Comparison of ENCODE assay signal across 14 cellular contexts in the genomic region with DNA sequence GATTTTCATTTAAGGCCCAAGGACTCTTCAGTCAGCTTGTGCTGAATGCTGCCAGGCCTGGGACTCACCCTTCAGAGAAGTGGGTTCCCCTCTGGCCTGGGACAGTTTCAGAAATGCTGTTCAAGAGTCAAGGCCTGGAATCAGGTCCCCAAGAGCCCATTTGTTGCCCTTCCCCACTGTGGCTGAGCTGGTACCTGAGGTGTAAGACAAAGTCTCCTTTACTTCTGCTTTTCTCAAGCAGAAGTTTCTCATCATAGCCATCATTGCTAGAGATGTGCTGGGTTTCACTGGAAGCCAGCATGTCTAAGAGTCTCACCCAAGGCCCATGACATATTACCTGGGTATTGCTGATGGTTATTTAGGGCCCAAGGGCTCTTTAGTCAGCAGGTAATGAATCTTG. TPM values are rescaled to one million over a fixed set of nuclear protein-coding genes. Genes with fewer than 3 reads are reported as not detected.
DNase-seq lines count a peak whose midpoint lies in the region; ATAC-seq and TF ChIP-seq lines count a peak whose summit lies in the region.
"Had no signal": no experiment of that assay in that cellular context is flagged by ENCODE, and none has a peak within 500 bp of the region (broad histone marks: within the 10 kb centered on the region; RNA-seq: fewer than 3 reads in every experiment).

No MANE protein-coding gene starts in this region.

- H3K4me1 ChIP-seq in OCI-LY3 (ENCODE audit: low read length): peaks cover 26% of the 10 kb centered on the region
- H3K4me1 ChIP-seq: body of pancreas, psoas muscle had no signal

- peak overlapping the region; percentile 15 for H3K4me2 ChIP-seq in OCI-LY3 (ENCODE audit: low read length)
- H3K4me2 ChIP-seq: SK-N-SH had no signal

- TF ChIP-seq CTCF in OCI-LY3 (IDR thresholded peaks at IDR 0.05; ENCODE audit: low read depth, low read length): no peak

- ATAC-seq in GM18511 (IDR thresholded peaks at IDR 0.05; ENCODE audit: unreplicated experiment): peak; percentile 79
- peak; percentile 55 for ATAC-seq in GM19463 (IDR thresholded peaks at IDR 0.05; ENCODE audit: unreplicated experiment)
- peak; percentile 38 for ATAC-seq in HG02840 (IDR thresholded peaks at IDR 0.05; ENCODE audit: low FRiP score, unreplicated experiment)
- ATAC-seq: body of pancreas; naive thymus-derived CD4-positive, alpha-beta T cell; psoas muscle had no signal

- peak overlapping the region; percentile 71 for H3K27ac ChIP-seq in OCI-LY3 (ENCODE audit: low read length)
- H3K27ac ChIP-seq: body of pancreas, psoas muscle had no signal

- intact Hi-C loops in posterior vena cava (cut with DNase I): no loop called here

- H3K36me3 ChIP-seq in OCI-LY3 (replicated peaks; ENCODE audit: low read depth, low read length): peaks cover 5% of the 10 kb centered on the region

- H2AFZ ChIP-seq in OCI-LY3 (ENCODE audit: low read depth, low read length): no peak overlapping the region

- H4K20me1 ChIP-seq in OCI-LY3 (ENCODE audit: insufficient read depth, low read length): no peaks in the 10 kb centered on the region

- peaks cover 49% of the 10 kb centered on the region for H3K79me2 ChIP-seq in OCI-LY3 (ENCODE audit: low read length)

- no peak overlapping the region for H3K9ac ChIP-seq in OCI-LY3 (ENCODE audit: low read length)
- H3K9ac ChIP-seq: SK-N-SH had no signal

- no peak for DNase-seq in posterior vena cava (ENCODE audit: low spot score)
- DNase-seq in NCI-H748 (lab: John Stamatoyannopoulos, UW; ENCODE audit: unreplicated experiment): no peak
- no peak for DNase-seq in HT-29 (ENCODE audit: low spot score)
- no peak for DNase-seq in central memory CD4-positive, alpha-beta T cell
- DNase-seq: activated naive CD4-positive, alpha-beta T cell; body of pancreas; naive thymus-derived CD4-positive, alpha-beta T cell; OCI-M1; psoas muscle; SK-N-SH had no signal

- H3K9me3 ChIP-seq in OCI-LY3 (ENCODE audit: insufficient read depth, low read length): no peaks in the 10 kb centered on the region
- H3K9me3 ChIP-seq: body of pancreas, psoas muscle, SK-N-SH had no signal

- H3K27me3 ChIP-seq in OCI-LY3 (ENCODE audit: low read depth, low read length): no peaks in the 10 kb centered on the region
- H3K27me3 ChIP-seq: body of pancreas had no signal

- no peak overlapping the region for H3K4me3 ChIP-seq in OCI-LY3 (ENCODE audit: low read length)
- H3K4me3 ChIP-seq: body of pancreas, psoas muscle had no signal

RNA-seq across cellular contexts. Expression of gene FANCM, which starts 8.9 kb away (rescaled TPM):
- 1 to 10 TPM; 5.1 to 6.3 TPM for total RNA-seq in posterior vena cava
- total RNA-seq in HT-29 (2014; rRNA removed; shearing (Covaris generic)): 4.4 and 4.5 TPM in 2 replicates

RNA-seq across cellular contexts. Expression of gene FKBP3, which starts 10.4 kb away (rescaled TPM):
- 10 to 100 TPM; 42.8 to 45.7 TPM for total RNA-seq in posterior vena cava
- 13.4 and 15.8 TPM in 2 replicates for total RNA-seq in HT-29 (2014; rRNA removed; shearing (Covaris generic))
